In the genomic region with DNA sequence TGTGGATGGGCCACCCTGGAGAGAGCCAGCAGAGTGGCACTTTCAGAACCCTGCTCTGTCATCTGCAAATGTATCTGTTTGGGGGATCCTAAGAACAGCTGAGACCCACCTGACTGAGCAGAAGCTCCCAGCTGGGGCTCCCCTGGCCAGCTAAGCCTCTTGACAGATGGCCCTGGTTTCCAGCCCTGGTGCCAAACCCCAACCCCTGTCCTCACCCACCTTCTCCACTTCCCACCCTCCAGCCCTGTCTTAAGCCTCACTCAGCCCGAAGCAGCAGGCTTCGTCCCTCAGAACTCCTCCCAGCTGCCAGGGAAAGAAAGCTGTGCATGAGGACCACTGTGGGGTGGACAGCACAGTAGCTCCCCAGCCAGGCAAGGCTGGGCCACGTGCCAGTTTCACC, we compare ENCODE assay signal across 10 cellular contexts. TPM values are rescaled to one million over a fixed set of nuclear protein-coding genes. Genes with fewer than 3 reads are reported as not detected.
"Had no signal": no experiment of that assay in that cellular context is flagged by ENCODE, and none has a peak within 500 bp of the region (broad histone marks: within the 10 kb centered on the region; RNA-seq: fewer than 3 reads in every experiment).

No MANE protein-coding gene starts in this region.

- H3K27ac ChIP-seq: GM23248 had no signal

- H3K27ac Mint-ChIP-seq: GM23338, H9, HFFc6 had no signal

- DNase-seq: GM23248, GOT3, H7, H9, HCEC 1CT, HFFc6 had no signal

- H3K9me3 ChIP-seq: HAP-1 had no signal

- H3K4me3 ChIP-seq: GM23248, GM23338, HAP-1 had no signal

- H3K4me3 Mint-ChIP-seq: GM23338, H9, HFFc6 had no signal

- H3K36me3 ChIP-seq: HAP-1 had no signal

- H3K9me3 Mint-ChIP-seq: H9, HFFc6 had no signal

RNA-seq across cellular contexts. Expression of a gene that starts 3.5 kb away (rescaled TPM):
- total RNA-seq: GM23248, GM23338, H1, H4, H7, H9, HFFc6 had no signal
- polyA plus RNA-seq: GM23248, GM23338, H1 had no signal

RNA-seq across cellular contexts. Expression of a gene that starts 11.4 kb away (rescaled TPM):
- total RNA-seq: GM23248, GM23338, H1, H4, H7, H9 had no signal
- polyA plus RNA-seq: GM23338 had no signal

RNA-seq across cellular contexts. Expression of a gene that starts 37.2 kb away (rescaled TPM):
- total RNA-seq: GM23338, H1, H7, H9 had no signal
- polyA plus RNA-seq: GM23338, H1 had no signal

RNA-seq across cellular contexts. Expression of a gene that starts 49.0 kb away (rescaled TPM):
- total RNA-seq: H7 had no signal
